ENCODE assay signal across 8 cellular contexts in genomic region chr3:188185717-188186236, GRCh38. TPM values are rescaled to one million over a fixed set of nuclear protein-coding genes. Genes with fewer than 3 reads are reported as not detected.
A peak's percentile ranks its signal among the peaks of the same experiment; 100 is the strongest.
DNase-seq lines count a peak whose midpoint lies in the region; ATAC-seq and TF ChIP-seq lines count a peak whose summit lies in the region.

No MANE protein-coding gene starts in this region.

- H3K27me3 ChIP-seq in skeletal muscle tissue (ENCODE audit: control insufficient read depth in 3 of 3, insufficient read depth in 3 of 3, low read length in 3 of 3) (no peaks in the 10 kb centered on the region), WERI-Rb-1 (ENCODE audit: insufficient read depth, low read depth, severe bottlenecking) (no peaks in the 10 kb centered on the region), neuronal stem cell (ENCODE audit: control insufficient read depth in 3 of 3, insufficient read depth in 3 of 3, low read depth in 1 of 3, low read length in 3 of 3) (no peaks in the 10 kb centered on the region)

- H2AK5ac ChIP-seq in neuronal stem cell (ENCODE audit: low read depth, low read length), result no peak overlapping the region

- DNase-seq in Jurkat, Clone E6-1 (ENCODE audit: low read depth, low spot score), result peak; percentile 34
- no peak for DNase-seq in SK-N-MC (ENCODE audit: low read depth, low spot score)
- DNase-seq in left cardiac atrium, result no peak
- DNase-seq in WERI-Rb-1, result no peak
- DNase-seq in neuronal stem cell (ENCODE audit: low spot score), result no peak

- ATAC-seq in left cardiac atrium (peak; percentile 49 to 52), HG03045 (IDR thresholded peaks at IDR 0.05; ENCODE audit: unreplicated experiment) (no peak), HG03460 (IDR thresholded peaks at IDR 0.05; ENCODE audit: unreplicated experiment) (no peak)

- TF ChIP-seq CTCF in WERI-Rb-1 (IDR thresholded peaks at IDR 0.05; ENCODE audit: low read depth, low read length), result no peak

- H2AFZ ChIP-seq in neuronal stem cell (ENCODE audit: low read length), result no peak overlapping the region

- no peak overlapping the region for H2BK15ac ChIP-seq in neuronal stem cell (ENCODE audit: low read length)

- H3K4me3 ChIP-seq in Jurkat, Clone E6-1 (ENCODE audit: low read length), result no peak overlapping the region
- H3K4me3 ChIP-seq in SK-N-MC (no peak overlapping the region), skeletal muscle tissue (ENCODE audit: low read length in 3 of 3) (peak overlapping the region in 2 of 3 donors; percentile 14 to 21), WERI-Rb-1 (ENCODE audit: low read depth, low read length) (no peak overlapping the region), neuronal stem cell (ENCODE audit: low read length in 2 of 2) (no peak overlapping the region)

- WGBS in neuronal stem cell (ENCODE audit: extremely low coverage in 2 of 2, insufficient read length in 2 of 2, insufficient replicate concordance in 1 of 2), 2 donors, result no CpG with 5 or more reads among the region's 7 CpGs

- H3K36me3 ChIP-seq in SK-N-MC (ENCODE audit: insufficient read depth, low read length), result no peaks in the 10 kb centered on the region
- H3K36me3 ChIP-seq in skeletal muscle tissue (ENCODE audit: control insufficient read depth in 3 of 3, insufficient read depth in 3 of 3, low read length in 3 of 3), result no peaks in the 10 kb centered on the region
- no peaks in the 10 kb centered on the region for H3K36me3 ChIP-seq in WERI-Rb-1
- peaks cover 0 to 33% of the 10 kb centered on the region in 2 donors for H3K36me3 ChIP-seq in neuronal stem cell (replicated peaks in 1 of 2; ENCODE audit: control insufficient read depth in 2 of 2, insufficient read depth in 2 of 2, low read length in 2 of 2)

- intact Hi-C loops in left cardiac atrium (cut with DNase I), result loop anchor here in 1 of 2 donors (10.0 kb wide), 1 partner anchor 441 kb away; the partner anchor contains the start of gene BCL6

- H3K23ac ChIP-seq in neuronal stem cell (ENCODE audit: low read depth, low read length, poor library complexity), result no peak overlapping the region

- no peak overlapping the region for H3K4ac ChIP-seq in neuronal stem cell (ENCODE audit: low read length)

- no peak overlapping the region for H3K14ac ChIP-seq in neuronal stem cell (ENCODE audit: low read length)

- H3K4me1 ChIP-seq in skeletal muscle tissue (ENCODE audit: control insufficient read depth in 3 of 3, insufficient read depth in 3 of 3, low read length in 3 of 3), result peaks cover 31 to 49% (median 39%) of the 10 kb centered on the region in 3 donors
- peaks cover 0 to 7% of the 10 kb centered on the region in 2 donors for H3K4me1 ChIP-seq in neuronal stem cell (ENCODE audit: control insufficient read depth in 2 of 2, insufficient read depth in 1 of 2, low read depth in 1 of 2, low read length in 2 of 2)

- H2BK5ac ChIP-seq in neuronal stem cell (ENCODE audit: low read length), result no peak overlapping the region

- H3K9me3 ChIP-seq in SK-N-MC (ENCODE audit: low read depth, low read length) (no peaks in the 10 kb centered on the region), skeletal muscle tissue (ENCODE audit: control insufficient read depth in 3 of 3, low read length in 3 of 3) (no peaks in the 10 kb centered on the region), WERI-Rb-1 (ENCODE audit: severe bottlenecking) (no peaks in the 10 kb centered on the region), neuronal stem cell (replicated peaks in 1 of 2; ENCODE audit: control insufficient read depth in 2 of 2, insufficient read depth in 1 of 2, low read depth in 1 of 2, low read length in 2 of 2) (no peaks in the 10 kb centered on the region)

- no peak overlapping the region for H4K91ac ChIP-seq in neuronal stem cell (ENCODE audit: low read depth, low read length, poor library complexity)

- no peak overlapping the region for H3K18ac ChIP-seq in neuronal stem cell (ENCODE audit: low read length)

- H3K27ac ChIP-seq in SK-N-MC (0 out of 2 replicates have a peak overlapping the region, but pooled peaks have one; percentile 4), skeletal muscle tissue (ENCODE audit: low read depth, low read length) (peak overlapping the region; percentile 93), WERI-Rb-1 (no peak overlapping the region), neuronal stem cell (replicated peaks; ENCODE audit: low read length) (no peak overlapping the region)

- no peak overlapping the region for H2BK12ac ChIP-seq in neuronal stem cell (ENCODE audit: low read length)

- H3K9ac ChIP-seq in SK-N-MC (ENCODE audit: insufficient read length) (no peak overlapping the region), skeletal muscle tissue (ENCODE audit: low read depth in 1 of 3, low read length in 3 of 3) (peak overlapping the region; percentile 37 to 73 (median 69)), neuronal stem cell (ENCODE audit: low read depth, low read length, poor library complexity) (no peak overlapping the region)

- H3K4me2 ChIP-seq in neuronal stem cell (ENCODE audit: insufficient read depth, low read length, poor library complexity, severe bottlenecking), result no peak overlapping the region

- no peak overlapping the region for H4K8ac ChIP-seq in neuronal stem cell (ENCODE audit: low read depth, low read length)

- H2BK120ac ChIP-seq in neuronal stem cell (ENCODE audit: low read depth, low read length), result no peak overlapping the region

- H3K79me1 ChIP-seq in neuronal stem cell (ENCODE audit: low read depth, low read length), result no peaks in the 10 kb centered on the region

RNA-seq across cellular contexts. Expression of gene LPP, which starts 31.8 kb away (rescaled TPM):
- polyA plus RNA-seq in Jurkat, Clone E6-1 (2012; ENCODE audit: insufficient read depth, insufficient read length), result 7.6 TPM
- total RNA-seq in left cardiac atrium (100 to 1,000 TPM; 152 to 181 TPM), skeletal muscle tissue (28.2 TPM)
- 9.2 TPM for polyA plus RNA-seq in neuronal stem cell (2013, experiment 1 of 2)
- polyA plus RNA-seq in neuronal stem cell (2013, experiment 2 of 2), result 10.2 TPM

Comparison
In these comparisons a context has a peak if more than half of its experiments do, and no peak if none do; other contexts are left out.
1. H3K4me3 ChIP-seq: peak in skeletal muscle tissue (2 of 3); none in Jurkat, Clone E6-1 (single experiment), SK-N-MC (single experiment), WERI-Rb-1 (single experiment) and neuronal stem cell (0 of 2).
2. H3K27ac ChIP-seq: peak in SK-N-MC (single experiment) and skeletal muscle tissue (single experiment); none in WERI-Rb-1 (single experiment) and neuronal stem cell (single experiment).
3. H3K9ac ChIP-seq: peak in skeletal muscle tissue (3 of 3); none in SK-N-MC (single experiment) and neuronal stem cell (single experiment).
4. ATAC-seq: peak in left cardiac atrium (2 of 2); none in HG03045 (single experiment) and HG03460 (single experiment).